Comparison of ENCODE assay signal across 8 cellular contexts in the genomic region with DNA sequence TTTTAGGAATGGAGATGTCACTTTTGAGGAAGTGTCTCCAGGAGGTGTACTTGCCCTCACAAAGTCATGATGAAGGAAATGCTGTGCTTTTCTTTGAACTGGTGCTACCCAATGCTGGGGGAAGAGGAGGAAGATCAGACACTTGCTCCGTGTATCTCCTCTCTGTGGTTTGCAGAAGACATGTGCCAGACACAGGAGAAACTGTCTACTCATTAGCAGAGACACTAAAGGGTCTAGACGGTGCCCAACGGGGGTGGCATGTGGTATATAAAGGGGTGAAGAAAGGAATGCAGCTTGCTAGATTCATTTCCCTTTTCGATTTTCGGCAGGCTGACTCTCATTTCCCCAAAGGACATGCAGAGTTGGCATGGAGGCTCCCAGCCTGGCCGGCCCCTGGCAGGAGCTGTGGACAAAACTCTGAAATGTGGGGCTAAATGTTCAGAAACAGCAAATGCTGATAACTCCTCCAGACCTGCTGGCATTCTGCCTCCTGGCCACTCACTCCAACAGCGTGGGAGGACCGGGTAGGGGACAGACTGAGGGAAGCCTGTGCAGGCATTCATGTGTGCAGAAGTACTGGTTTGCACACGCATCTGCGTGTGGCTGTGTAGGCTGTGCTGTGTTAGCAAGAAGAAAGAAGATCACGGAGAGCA. TPM values are rescaled to one million over a fixed set of nuclear protein-coding genes. Genes with fewer than 3 reads are reported as not detected.
DNase-seq lines count a peak whose midpoint lies in the region; ATAC-seq lines count a peak whose summit lies in the region.

No MANE protein-coding gene starts in this region.

- peak; percentile 46 for DNase-seq in M059J (ENCODE audit: low read depth)
- DNase-seq in posterior vena cava (ENCODE audit: low spot score): peak; percentile 88
- no peak for DNase-seq in stimulated activated CD4-positive, alpha-beta T cell treated with anti-CD3 and anti-CD28 coated beads, Interleukin-4, amount 100 ng/mL, for 24 hours
- no peak for DNase-seq in stimulated activated CD4-positive, alpha-beta T cell treated with anti-CD3 and anti-CD28 coated beads, Interleukin-1b, Interleukin-23, amount 100 ng/mL, for 48 hours
- no peak for DNase-seq in activated naive CD4-positive, alpha-beta T cell treated with anti-CD3 and anti-CD28 coated beads, Interleukin-2, amount 50 U/mL, for 16 hours
- DNase-seq in NCI-H2227 treated with DMSO at 0.1 percent for 48 hours (lab: John Stamatoyannopoulos, UW): no peak

- intact Hi-C loops in posterior vena cava (cut with DNase I): no loop called here

- peak; percentile 76 for ATAC-seq in GM21367 (IDR thresholded peaks at IDR 0.05; ENCODE audit: unreplicated experiment)
- peak; percentile 43 for ATAC-seq in esophagus mucosa

RNA-seq across cellular contexts. Expression of a gene that starts 59.6 kb away (rescaled TPM):
- 106 and 142 TPM in 2 replicates for total RNA-seq in M059J (2014; rRNA removed; shearing (Covaris generic))
- total RNA-seq in esophagus mucosa (39.6 TPM), posterior vena cava (100 to 1,000 TPM; 116 to 138 TPM)

Comparison
In these comparisons a context has a peak if more than half of its experiments do, and no peak if none do; other contexts are left out.
1. DNase-seq: peak in M059J (single experiment) and posterior vena cava (single experiment); none in stimulated activated CD4-positive, alpha-beta T cell treated with anti-CD3 and anti-CD28 coated beads, Interleukin-4, amount 100 ng/mL, for 24 hours (single experiment), stimulated activated CD4-positive, alpha-beta T cell treated with anti-CD3 and anti-CD28 coated beads, Interleukin-1b, Interleukin-23, amount 100 ng/mL, for 48 hours (single experiment), activated naive CD4-positive, alpha-beta T cell treated with anti-CD3 and anti-CD28 coated beads, Interleukin-2, amount 50 U/mL, for 16 hours (single experiment) and NCI-H2227 treated with DMSO at 0.1 percent for 48 hours (single experiment).